8 cellular contexts compared by ENCODE assay signal in the genomic region with DNA sequence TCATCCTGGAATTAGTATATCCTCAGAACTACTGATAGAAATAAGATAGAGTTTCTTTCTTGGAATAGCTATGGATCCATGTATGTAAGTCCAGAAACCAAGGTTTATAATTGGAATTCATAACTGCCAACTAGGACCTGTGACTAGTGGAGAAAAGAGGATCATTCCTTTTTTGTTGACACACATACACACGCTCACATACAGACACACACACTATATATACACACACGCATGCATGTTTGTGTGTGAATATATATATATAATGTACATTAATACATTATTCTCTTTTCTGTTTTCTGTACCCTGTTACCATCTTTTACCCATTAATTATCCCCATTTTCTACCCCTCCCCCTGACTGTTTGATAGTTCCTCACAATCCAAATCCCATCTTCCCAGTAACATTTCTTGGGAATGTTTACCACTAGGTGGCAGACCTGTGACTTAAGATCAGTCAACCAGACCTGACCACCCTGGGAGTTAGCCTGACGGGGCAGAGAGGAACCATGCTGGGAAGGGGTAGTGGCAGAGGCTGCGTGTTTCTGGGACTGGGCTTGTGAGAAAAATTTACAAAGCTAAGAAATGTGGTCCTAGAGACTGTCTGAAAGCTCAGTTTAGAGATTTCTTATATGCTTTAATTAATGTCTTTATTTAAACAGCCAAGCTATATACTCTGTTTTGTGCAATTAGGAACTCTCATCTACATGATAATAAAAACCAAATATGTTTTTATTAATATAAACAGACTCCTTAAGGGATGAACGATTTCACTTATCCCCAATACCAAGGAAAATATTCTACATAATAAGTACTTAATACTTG.
DNase-seq lines count a peak whose midpoint lies in the region; ATAC-seq and TF ChIP-seq lines count a peak whose summit lies in the region.

No MANE protein-coding gene starts in this region.

- 38% methylated on average over 5 of the region's 5 CpGs for WGBS in prostate gland
- 37% methylated on average over 5 of the region's 5 CpGs for WGBS in suprapubic skin

- no peaks in the 10 kb centered on the region for H3K36me3 Mint-ChIP-seq in CD14-positive monocyte

- H3K27me3 Mint-ChIP-seq in CD14-positive monocyte (ENCODE audit: low read depth in 3 of 3) = no peaks in the 10 kb centered on the region

- no peaks in the 10 kb centered on the region for H3K4me1 Mint-ChIP-seq in CD14-positive monocyte

- H3K27ac ChIP-seq in SJCRH30 = no peak overlapping the region
- no peak overlapping the region for H3K27ac ChIP-seq in prostate gland
- no peak overlapping the region for H3K27ac ChIP-seq in suprapubic skin

- no peak for TF ChIP-seq EP300 in suprapubic skin (IDR thresholded peaks at IDR 0.05)

- TF ChIP-seq POLR2A in prostate gland (IDR thresholded peaks at IDR 0.05) (no peak), suprapubic skin (IDR thresholded peaks at IDR 0.05) (no peak)

- peak; percentile 31 for TF ChIP-seq CTCF in CD14-positive monocyte (IDR thresholded peaks at IDR 0.05)
- peak; percentile 63 for TF ChIP-seq CTCF in LNCaP clone FGC (IDR thresholded peaks at IDR 0.05; ENCODE audit: control insufficient read depth, extremely low read depth, insufficient read depth)
- TF ChIP-seq CTCF in foreskin fibroblast (IDR thresholded peaks at IDR 0.05; ENCODE audit: low read depth, low read length) = peak; percentile 66
- TF ChIP-seq CTCF in prostate gland (IDR thresholded peaks at IDR 0.05) = peak; percentile 19 to 55 (median 44)
- peak in 1 of 2 donors; percentile 20 for TF ChIP-seq CTCF in suprapubic skin (IDR thresholded peaks at IDR 0.05)

- H3K36me3 ChIP-seq in SJCRH30 = no peaks in the 10 kb centered on the region
- H3K36me3 ChIP-seq in prostate gland = no peaks in the 10 kb centered on the region
- no peaks in the 10 kb centered on the region for H3K36me3 ChIP-seq in suprapubic skin

- DNase-seq in CD14-positive monocyte (ENCODE audit: low spot score) = no peak
- peak; percentile 72 for DNase-seq in LNCaP clone FGC (ENCODE audit: low read depth)
- DNase-seq in SJCRH30 = peak; percentile 66 to 79
- DNase-seq in foreskin fibroblast = peak; percentile 6 to 57
- peak; percentile 29 for DNase-seq in prostate gland (ENCODE audit: low spot score)
- no peak for DNase-seq in suprapubic skin (ENCODE audit: low spot score in 2 of 2)

- H3K4me3 ChIP-seq in LNCaP clone FGC (ENCODE audit: low read depth, low read length) (no peak overlapping the region), SJCRH30 (no peak overlapping the region), foreskin fibroblast (ENCODE audit: low read depth in 1 of 2, low read length in 2 of 2) (no peak overlapping the region), prostate gland (no peak overlapping the region), suprapubic skin (no peak overlapping the region)

- ATAC-seq in GM19395 (IDR thresholded peaks at IDR 0.05; ENCODE audit: unreplicated experiment) (peak; percentile 61), GM21528 (IDR thresholded peaks at IDR 0.05; ENCODE audit: low FRiP score, unreplicated experiment) (no peak)

- no peak overlapping the region for H3K4me3 Mint-ChIP-seq in CD14-positive monocyte

- H3K9me3 Mint-ChIP-seq in CD14-positive monocyte = no peaks in the 10 kb centered on the region

- H3K27ac Mint-ChIP-seq in CD14-positive monocyte = no peak overlapping the region

- peaks cover 4% of the 10 kb centered on the region; the same call in 1 of the 2 replicates for H3K9me3 ChIP-seq in SJCRH30 (replicated peaks)
- H3K9me3 ChIP-seq in prostate gland = no peaks in the 10 kb centered on the region
- no peaks in the 10 kb centered on the region for H3K9me3 ChIP-seq in suprapubic skin

- intact Hi-C loops in CD14-positive monocyte (cut with micrococcal nuclease) (no loop called here), prostate gland (cut with DNase I) (no loop called here)

- 0 out of 2 replicates have a peak, but pooled peaks cover 3% of the 10 kb centered on the region for H3K4me1 ChIP-seq in SJCRH30
- no peaks in the 10 kb centered on the region for H3K4me1 ChIP-seq in prostate gland (replicated peaks)
- no peaks in the 10 kb centered on the region for H3K4me1 ChIP-seq in suprapubic skin

- H3K27me3 ChIP-seq in SJCRH30 (no peaks in the 10 kb centered on the region), prostate gland (replicated peaks; ENCODE audit: insufficient read depth) (no peaks in the 10 kb centered on the region), suprapubic skin (no peaks in the 10 kb centered on the region)

Comparison
In these comparisons a context has a peak if more than half of its experiments do, and no peak if none do; other contexts are left out.
1. DNase-seq: peak in LNCaP clone FGC (single experiment), SJCRH30 (2 of 2), foreskin fibroblast (2 of 2) and prostate gland (single experiment); none in CD14-positive monocyte (single experiment) and suprapubic skin (0 of 2).